In genomic region chr2:202613479-202613878, GRCh38 we compare ENCODE assay signal across 3 cellular contexts.
TF ChIP-seq lines count a peak whose summit lies in the region.

No MANE protein-coding gene starts in this region.

TF ChIP-seq in HepG2, 621 proteins besides CTCF, POLR2A, EP300 and RAD21:
- no peak for TF ChIP-seq ARNTL (CRISPR knock-in tag; IDR thresholded peaks at IDR 0.05)
- TF ChIP-seq PCBP1 (IDR thresholded peaks at IDR 0.05; ENCODE audit: borderline replicate concordance, low read depth, low read length), result peak; percentile 91; the same call in 1 of the 2 replicates
- no peak for TF ChIP-seq CHD2 (IDR thresholded peaks at IDR 0.05; ENCODE audit: low read depth, low read length)
- TF ChIP-seq ZNF275 (CRISPR knock-in tag; IDR thresholded peaks at IDR 0.05; ENCODE audit: borderline replicate concordance), result no peak
- no peak for TF ChIP-seq ZNF83 (CRISPR knock-in tag; IDR thresholded peaks at IDR 0.05; ENCODE audit: borderline replicate concordance)
- TF ChIP-seq ZNF350 (CRISPR knock-in tag; IDR thresholded peaks at IDR 0.05; ENCODE audit: borderline replicate concordance, low read depth), result no peak
- no peak for TF ChIP-seq STAG1 (CRISPR knock-in tag; IDR thresholded peaks at IDR 0.05)
- TF ChIP-seq HNRNPK (IDR thresholded peaks at IDR 0.05; ENCODE audit: low read depth, low read length, poor library complexity, severe bottlenecking), result peak; percentile 99
- TF ChIP-seq KAT8 (CRISPR knock-in tag; IDR thresholded peaks at IDR 0.05), result no peak
- TF ChIP-seq ZNF816 (CRISPR knock-in tag; IDR thresholded peaks at IDR 0.05; ENCODE audit: borderline replicate concordance), result no peak
- TF ChIP-seq ZNF574 (CRISPR knock-in tag; IDR thresholded peaks at IDR 0.05), result no peak
- TF ChIP-seq CREB3 (CRISPR knock-in tag; IDR thresholded peaks at IDR 0.05), result no peak

TF ChIP-seq in K562, 482 proteins besides CTCF, POLR2A, EP300 and RAD21:
- TF ChIP-seq HNRNPK (IDR thresholded peaks at IDR 0.05; ENCODE audit: low read depth, low read length, poor library complexity, severe bottlenecking) (peak; percentile 63), SIRT6 (IDR thresholded peaks at IDR 0.05; ENCODE audit: low read depth, low read length) (no peak)

TF ChIP-seq in endothelial cell of umbilical vein, 7 proteins besides CTCF, POLR2A, EP300 and RAD21:
- TF ChIP-seq POLR2AphosphoS5 (IDR thresholded peaks at IDR 0.05; ENCODE audit: insufficient read depth, low read depth, low read length) (no peak), MAX (IDR thresholded peaks at IDR 0.05; ENCODE audit: insufficient read depth, insufficient read length) (no peak), EZH2 (IDR thresholded peaks at IDR 0.05; ENCODE audit: borderline replicate concordance, low read depth, low read length, severe bottlenecking) (no peak), MYC (IDR thresholded peaks at IDR 0.05; ENCODE audit: low read depth, low read length) (no peak), JUN (IDR thresholded peaks at IDR 0.05; ENCODE audit: borderline replicate concordance, insufficient read depth, insufficient read length, low read depth) (no peak), FOS (IDR thresholded peaks at IDR 0.05; ENCODE audit: borderline replicate concordance, insufficient read depth, low read length) (no peak), GATA2 (IDR thresholded peaks at IDR 0.05; ENCODE audit: insufficient read depth, insufficient read length, low read depth, low read length) (no peak)
